25 cellular contexts compared by ENCODE assay signal in the genomic region with DNA sequence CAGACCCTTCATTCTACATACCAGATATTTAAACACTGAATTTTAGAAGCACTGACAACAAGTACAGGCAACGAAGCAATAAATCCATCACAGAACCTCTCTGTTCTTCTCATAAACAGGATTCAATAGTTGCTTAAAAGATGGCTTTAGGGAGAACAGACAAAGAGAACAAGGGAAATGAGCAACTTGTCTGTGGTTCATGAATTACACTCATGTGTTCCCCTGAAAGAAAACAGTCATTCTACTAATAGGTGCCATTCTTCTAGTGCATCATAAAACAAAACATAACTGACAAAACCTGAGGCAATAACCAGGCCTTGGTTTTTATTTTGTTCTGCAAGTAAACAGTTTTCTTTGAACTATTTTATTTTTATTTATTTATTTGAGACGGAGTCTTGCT. TPM values are rescaled to one million over a fixed set of nuclear protein-coding genes. Genes with fewer than 3 reads are reported as not detected.
A peak's percentile ranks its signal among the peaks of the same experiment; 100 is the strongest.
DNase-seq lines count a peak whose midpoint lies in the region; ATAC-seq, FAIRE-seq and TF ChIP-seq lines count a peak whose summit lies in the region.
"Had no signal": no experiment of that assay in that cellular context is flagged by ENCODE, and none has a peak within 500 bp of the region (broad histone marks: within the 10 kb centered on the region; RNA-seq: fewer than 3 reads in every experiment).

No MANE protein-coding gene starts in this region.

- BruUV-seq in K562 (replicated peaks; lab: Mats Ljungman, UMichigan) = no TSS peak

- CTCF ChIA-PET in K562 (lab: Yijun Ruan, JAX; ENCODE audit: low intra/inter-chr PET ratio) = no interaction called here

- H3K36me3 ChIP-seq in K562 (ENCODE audit: control insufficient read depth, insufficient read depth, low read length) = peaks cover 93% of the 10 kb centered on the region

- H3K27me3 Mint-ChIP-seq in activated T-cell treated with anti-CD3 and anti-CD28 coated beads, Interleukin-2, amount 50 U/mL, for 4 hours (ENCODE audit: low read depth) = no peaks in the 10 kb centered on the region
- no peaks in the 10 kb centered on the region for H3K27me3 Mint-ChIP-seq in stimulated activated naive CD8-positive, alpha-beta T cell treated with anti-CD3 and anti-CD28 coated beads, Interleukin-15, amount 100 ng/mL, for 72 hours
- H3K27me3 Mint-ChIP-seq: CD4-positive, CD25-positive, alpha-beta regulatory T cell; CD8-positive, alpha-beta memory T cell had no signal

- 100% methylated on average over 2 of the region's 2 CpGs for WGBS in K562 (ENCODE audit: insufficient coverage, low coverage, missing lambda C conversion rate)

- no peak for TF ChIP-seq CTCF in K562 (IDR thresholded peaks at IDR 0.05 in 2 of 3, conservative IDR thresholded peaks at IDR 0.05 in 1 of 3; ENCODE audit: insufficient read depth in 2 of 3, low read depth in 1 of 3, low read length in 3 of 3)

- peaks cover 0 to 3% of the 10 kb centered on the region in 2 experiments; a peak in 2 of 5 replicates for H3K4me1 ChIP-seq in K562 (replicated peaks in 1 of 2; ENCODE audit: control insufficient read depth in 2 of 2, insufficient read depth in 2 of 2, low read length in 2 of 2)
- H3K4me1 ChIP-seq: BE2C had no signal

- H3K27ac Mint-ChIP-seq in stimulated activated naive CD8-positive, alpha-beta T cell treated with anti-CD3 and anti-CD28 coated beads, Interleukin-15, amount 100 ng/mL, for 72 hours = peak overlapping the region in 1 of 2 donors; percentile 46

- H2AFZ ChIP-seq in K562 (ENCODE audit: low read depth, low read length) = no peak overlapping the region

- intact Hi-C loops in K562 (cut with micrococcal nuclease) = no loop called here

- POLR2A ChIA-PET in K562 (lab: Yijun Ruan, JAX) = interaction anchor here (0.9 to 3.3 kb wide), 3 partner anchors 9 to 134 kb away, joined by 3 to 10 read pairs (median 6); no protein-coding TSS in a partner anchor

- no peak overlapping the region for H3K27ac ChIP-seq in K562 (ENCODE audit: extremely low read depth, low read depth, low read length)

- peaks cover 24% of the 10 kb centered on the region for H3K4me1 Mint-ChIP-seq in activated T-cell treated with anti-CD3 and anti-CD28 coated beads, Interleukin-2, amount 50 U/mL, for 4 hours (ENCODE audit: low read depth)
- peaks cover 20% of the 10 kb centered on the region for H3K4me1 Mint-ChIP-seq in stimulated activated naive CD8-positive, alpha-beta T cell treated with anti-CD3 and anti-CD28 coated beads, Interleukin-15, amount 100 ng/mL, for 72 hours

- no peaks in the 10 kb centered on the region for H3K9me1 ChIP-seq in K562 (ENCODE audit: control insufficient read depth, insufficient read depth, low read length)

- TF ChIP-seq POLR2A in K562 (conservative IDR thresholded peaks at IDR 0.05) = 0 out of 2 replicates have a peak, but pooled peaks have one; percentile 19

- no peak for TF ChIP-seq RAD21 in K562 (CRISPR knock-in tag; conservative IDR thresholded peaks at IDR 0.05 in 1 of 2, IDR thresholded peaks at IDR 0.05 in 1 of 2)

- no peaks in the 10 kb centered on the region for H4K20me1 ChIP-seq in K562 (replicated peaks; ENCODE audit: control insufficient read depth, insufficient read depth, low read length)

- H3K9ac ChIP-seq in K562 (ENCODE audit: insufficient read depth in 1 of 2, low read depth in 2 of 2, low read length in 2 of 2) = no peak overlapping the region

- DNase-seq in activated T-cell treated with anti-CD3 and anti-CD28 coated beads, Interleukin-2, amount 50 U/mL, for 4 hours = no peak
- DNase-seq in activated T-cell treated with anti-CD3 and anti-CD28 coated beads, Interleukin-2, amount 50 U/mL, for 1 hour = no peak
- DNase-seq in stimulated activated naive CD8-positive, alpha-beta T cell treated with anti-CD3 and anti-CD28 coated beads, Interleukin-15, amount 100 ng/mL, for 72 hours = no peak
- DNase-seq in stimulated activated naive CD8-positive, alpha-beta T cell treated with anti-CD3 and anti-CD28 coated beads, Interleukin-15, Interleukin-2, amounts not matched to agents 100 U/mL and 50 U/mL, for 24 hours = no peak
- no peak for DNase-seq in K562 (ENCODE audit: extremely low read depth in 1 of 4, low spot score in 3 of 4)
- DNase-seq in activated CD4-positive, CD25-positive, alpha-beta regulatory T cell treated with anti-CD3 and anti-CD28 coated beads, Interleukin-2, amount 50 U/mL, for 72 hours = no peak
- DNase-seq: ACHN; BE2C; C1 segment of cervical spinal cord; CD4-positive, CD25-positive, alpha-beta regulatory T cell; CD8-positive, alpha-beta memory T cell; COR-L47; DMS 273 treated with DMSO at 0.1 percent for 48 hours; DMS53; DND-41; EL; GOT3; H7; HFFc6 had no signal

- peaks cover 32% of the 10 kb centered on the region for H3K79me2 ChIP-seq in K562 (ENCODE audit: control insufficient read depth, insufficient read depth, low read length)

- H3K9me3 Mint-ChIP-seq in activated T-cell treated with anti-CD3 and anti-CD28 coated beads, Interleukin-2, amount 50 U/mL, for 4 hours = no peaks in the 10 kb centered on the region
- no peaks in the 10 kb centered on the region for H3K9me3 Mint-ChIP-seq in stimulated activated naive CD8-positive, alpha-beta T cell treated with anti-CD3 and anti-CD28 coated beads, Interleukin-15, amount 100 ng/mL, for 72 hours
- H3K9me3 Mint-ChIP-seq: CD4-positive, CD25-positive, alpha-beta regulatory T cell; CD8-positive, alpha-beta memory T cell; HFFc6 had no signal

- no peaks in the 10 kb centered on the region for H3K27me3 ChIP-seq in K562 (ENCODE audit: control insufficient read depth in 2 of 2, insufficient read depth in 2 of 2, low read length in 2 of 2)
- H3K27me3 ChIP-seq: BE2C had no signal

- H3K36me3 Mint-ChIP-seq in activated T-cell treated with anti-CD3 and anti-CD28 coated beads, Interleukin-2, amount 50 U/mL, for 4 hours (ENCODE audit: insufficient read depth) = peaks cover 58% of the 10 kb centered on the region

- H3K4me2 ChIP-seq in K562 (ENCODE audit: insufficient read depth, low read length) = no peak overlapping the region

- ATAC-seq in activated T-cell treated with anti-CD3 and anti-CD28 coated beads, Interleukin-2, amount 50 U/mL, for 4 hours = peak; percentile 23 to 32
- peak; percentile 69 for ATAC-seq in stimulated activated naive CD8-positive, alpha-beta T cell treated with anti-CD3 and anti-CD28 coated beads, Interleukin-15, amount 100 ng/mL, for 72 hours
- no peak for ATAC-seq in stimulated activated naive CD8-positive, alpha-beta T cell treated with anti-CD3 and anti-CD28 coated beads, Interleukin-15, Interleukin-2, amounts not matched to agents 100 U/mL and 50 U/mL, for 24 hours
- ATAC-seq in K562 = no peak
- no peak for ATAC-seq in HG02610 (IDR thresholded peaks at IDR 0.05; ENCODE audit: unreplicated experiment)
- ATAC-seq: GM12878, HCT116 had no signal

- no peak for TF ChIP-seq EP300 in K562 (IDR thresholded peaks at IDR 0.05; ENCODE audit: low read length)

- FAIRE-seq in K562 (lab: Jason Lieb, UNC) = peak; percentile 6
- FAIRE-seq: A204.1, GM12878, HTR-8/SVneo had no signal

- no peaks in the 10 kb centered on the region for H3K9me3 ChIP-seq in K562 (replicated peaks; ENCODE audit: control insufficient read depth, insufficient read depth, low read depth, low read length)
- H3K9me3 ChIP-seq: BE2C had no signal

- no peak overlapping the region for H3K4me3 ChIP-seq in K562
- H3K4me3 ChIP-seq: GM12878 had no signal

- H3K4me3 Mint-ChIP-seq in activated T-cell treated with anti-CD3 and anti-CD28 coated beads, Interleukin-2, amount 50 U/mL, for 4 hours = no peak overlapping the region
- H3K4me3 Mint-ChIP-seq in stimulated activated naive CD8-positive, alpha-beta T cell treated with anti-CD3 and anti-CD28 coated beads, Interleukin-15, amount 100 ng/mL, for 72 hours = no peak overlapping the region
- H3K4me3 Mint-ChIP-seq: CD4-positive, CD25-positive, alpha-beta regulatory T cell; CD8-positive, alpha-beta memory T cell; HFFc6 had no signal

- in situ Hi-C loops in K562 (cut with MboI) = no loop called here

RNA-seq across cellular contexts. Expression of a gene that starts 6.8 kb away (rescaled TPM):
- total RNA-seq in activated T-cell treated with anti-CD3 and anti-CD28 coated beads, Interleukin-2, amount 50 U/mL, for 4 hours = 100 to 1,000 TPM; 131 to 144 (median 137) TPM
- total RNA-seq in K562 (2011; cell fraction: chromatin; rRNA removed; ENCODE audit: low replicate concordance) = 189 and 334 TPM in 2 replicates
- 134 and 160 TPM in 2 replicates for total RNA-seq in K562 (2011; cell fraction: nucleolus; rRNA removed)
- total RNA-seq in K562 (2011; cell fraction: nucleoplasm; rRNA removed) = 181 and 229 TPM in 2 replicates
- 245 and 263 TPM in 2 replicates for total RNA-seq in K562 (2014; rRNA removed)
- total RNA-seq in K562 (2014; rRNA removed; fragmentation: Illumina TruSeq; extraction: Trizol) = 343 and 388 TPM in 2 replicates
- 330 and 347 TPM in 2 replicates for total RNA-seq in K562 (2015; rRNA removed; fragmentation: Illumina TruSeq; extraction: Trizol)
- total RNA-seq in K562 (2021) = 145 and 156 TPM in 2 replicates
- polyA plus RNA-seq in K562 (2011; rRNA removed) = 132 and 165 TPM in 2 replicates
- 37.0 and 52.4 TPM in 2 replicates for polyA plus RNA-seq in K562 (2011; cell fraction: cytosol; rRNA removed)
- polyA plus RNA-seq in K562 (2011; cell fraction: nucleus; rRNA removed) = 99.3 and 135 TPM in 2 replicates
- 109 and 153 TPM in 2 replicates for polyA plus RNA-seq in K562 (2012)
- polyA plus RNA-seq in K562 (2014; fragmentation: Illumina TruSeq; extraction: Trizol) = 253 and 318 TPM in 2 replicates
- 100 to 1,000 TPM; 166 to 371 TPM for polyA plus RNA-seq in K562 (2014; fragmentation: Nextera tagmentation; extraction: Ambion mirVana)
- 205 and 232 TPM in 2 replicates for polyA plus RNA-seq in K562 (2014; rRNA removed)
- 223 and 224 TPM in 2 replicates for polyA minus RNA-seq in K562 (2011; rRNA and poly(A)+ RNA removed)
- 118 and 127 TPM in 2 replicates for polyA minus RNA-seq in K562 (2011; cell fraction: cytosol; rRNA and poly(A)+ RNA removed)
- 104 and 173 TPM in 2 replicates for polyA minus RNA-seq in K562 (2011; cell fraction: nucleus; rRNA and poly(A)+ RNA removed)

RNA-seq across cellular contexts. Expression of a gene that starts 32.2 kb away (rescaled TPM):
- not detected for total RNA-seq in activated T-cell treated with anti-CD3 and anti-CD28 coated beads, Interleukin-2, amount 50 U/mL, for 4 hours
- total RNA-seq in K562 (2011; cell fraction: chromatin; rRNA removed; ENCODE audit: low replicate concordance) = 0.99 and 3.3 TPM in 2 replicates
- 1.7 and 2.8 TPM in 2 replicates for total RNA-seq in K562 (2011; cell fraction: nucleolus; rRNA removed)
- total RNA-seq in K562 (2011; cell fraction: nucleoplasm; rRNA removed) = 1.6 and 3.2 TPM in 2 replicates
- 0.78 and 1.0 TPM in 2 replicates for total RNA-seq in K562 (2014; rRNA removed)
- 0.87 and 1.1 TPM in 2 replicates for total RNA-seq in K562 (2014; rRNA removed; fragmentation: Illumina TruSeq; extraction: Trizol)
- total RNA-seq in K562 (2015; rRNA removed; fragmentation: Illumina TruSeq; extraction: Trizol) = 0.72 and 1.2 TPM in 2 replicates
- total RNA-seq in K562 (2021) = 0.89 and 2.2 TPM in 2 replicates
- 1.0 and 1.2 TPM in 2 replicates for polyA plus RNA-seq in K562 (2011; rRNA removed)
- 0.91 and 1.5 TPM in 2 replicates for polyA plus RNA-seq in K562 (2011; cell fraction: cytosol; rRNA removed)
- polyA plus RNA-seq in K562 (2011; cell fraction: nucleus; rRNA removed) = 4.1 and 9.0 TPM in 2 replicates
- polyA plus RNA-seq in K562 (2012) = 2.0 and 4.5 TPM in 2 replicates
- 1.3 and 1.7 TPM in 2 replicates for polyA plus RNA-seq in K562 (2014; fragmentation: Illumina TruSeq; extraction: Trizol)
- 1 to 10 TPM in 1 of 2 experiments, under 1 TPM in 1; 0.87 to 2.0 TPM for polyA plus RNA-seq in K562 (2014; fragmentation: Nextera tagmentation; extraction: Ambion mirVana)
- polyA plus RNA-seq in K562 (2014; rRNA removed) = 1.5 and 5.6 TPM in 2 replicates
- 0.48 and 0.84 TPM in 2 replicates for polyA minus RNA-seq in K562 (2011; rRNA and poly(A)+ RNA removed)
- polyA minus RNA-seq in K562 (2011; cell fraction: cytosol; rRNA and poly(A)+ RNA removed) = 0.38 and 2.1 TPM in 2 replicates
- polyA minus RNA-seq in K562 (2011; cell fraction: nucleus; rRNA and poly(A)+ RNA removed) = 1.4 and 2.0 TPM in 2 replicates
- total RNA-seq: CD8-positive, alpha-beta memory T cell; G401; GM12878 had no signal

RNA-seq across cellular contexts. Expression of a gene that starts 34.8 kb away (rescaled TPM):
- total RNA-seq in activated T-cell treated with anti-CD3 and anti-CD28 coated beads, Interleukin-2, amount 50 U/mL, for 4 hours = 10 to 100 TPM; 29.3 to 35.0 (median 30.4) TPM
- total RNA-seq in K562 (2011; cell fraction: chromatin; rRNA removed; ENCODE audit: low replicate concordance) = 51.3 and 57.9 TPM in 2 replicates
- total RNA-seq in K562 (2011; cell fraction: nucleolus; rRNA removed) = 47.7 and 48.7 TPM in 2 replicates
- total RNA-seq in K562 (2011; cell fraction: nucleoplasm; rRNA removed) = 49.1 and 51.2 TPM in 2 replicates
- total RNA-seq in K562 (2014; rRNA removed) (25.7 and 25.9 TPM in 2 replicates), K562 (2014; rRNA removed; fragmentation: Illumina TruSeq; extraction: Trizol) (12.9 and 15.2 TPM in 2 replicates), K562 (2015; rRNA removed; fragmentation: Illumina TruSeq; extraction: Trizol) (15.3 and 16.6 TPM in 2 replicates), K562 (2021) (23.7 and 25.8 TPM in 2 replicates)
- polyA plus RNA-seq in K562 (2011; rRNA removed) (12.0 and 13.7 TPM in 2 replicates), K562 (2014; fragmentation: Illumina TruSeq; extraction: Trizol) (11.9 and 14.6 TPM in 2 replicates), K562 (2014; fragmentation: Nextera tagmentation; extraction: Ambion mirVana) (1 to 10 TPM; 2.9 TPM), K562 (2014; rRNA removed) (11.5 and 15.4 TPM in 2 replicates)
- 6.4 and 13.1 TPM in 2 replicates for polyA plus RNA-seq in K562 (2011; cell fraction: cytosol; rRNA removed)
- 14.2 and 17.2 TPM in 2 replicates for polyA plus RNA-seq in K562 (2011; cell fraction: nucleus; rRNA removed)
- polyA plus RNA-seq in K562 (2012) = 6.4 and 8.7 TPM in 2 replicates
- polyA minus RNA-seq in K562 (2011; rRNA and poly(A)+ RNA removed) = 20.7 and 23.2 TPM in 2 replicates
- 11.4 and 12.1 TPM in 2 replicates for polyA minus RNA-seq in K562 (2011; cell fraction: cytosol; rRNA and poly(A)+ RNA removed)
- polyA minus RNA-seq in K562 (2011; cell fraction: nucleus; rRNA and poly(A)+ RNA removed) = 24.5 and 45.4 TPM in 2 replicates

RNA-seq across cellular contexts. Expression of a gene that starts 45.8 kb away (rescaled TPM):
- total RNA-seq in activated T-cell treated with anti-CD3 and anti-CD28 coated beads, Interleukin-2, amount 50 U/mL, for 4 hours = not detected
- not detected in 2 replicates for total RNA-seq in K562 (2011; cell fraction: chromatin; rRNA removed; ENCODE audit: low replicate concordance)
- total RNA-seq in K562 (2011; cell fraction: nucleolus; rRNA removed) = not detected in 2 replicates
- total RNA-seq in K562 (2011; cell fraction: nucleoplasm; rRNA removed) = not detected in 2 replicates
- not detected in 2 replicates for total RNA-seq in K562 (2014; rRNA removed)
- total RNA-seq in K562 (2014; rRNA removed; fragmentation: Illumina TruSeq; extraction: Trizol) = not detected in 2 replicates
- not detected in 2 replicates for total RNA-seq in K562 (2015; rRNA removed; fragmentation: Illumina TruSeq; extraction: Trizol)
- not detected in 2 replicates for total RNA-seq in K562 (2021)
- polyA plus RNA-seq in K562 (2011; rRNA removed) = not detected in 2 replicates
- polyA plus RNA-seq in K562 (2011; cell fraction: cytosol; rRNA removed) = not detected in 2 replicates
- polyA plus RNA-seq in K562 (2011; cell fraction: nucleus; rRNA removed) = not detected in 2 replicates
- polyA plus RNA-seq in K562 (2012) = not detected in 2 replicates
- not detected in 2 replicates for polyA plus RNA-seq in K562 (2014; fragmentation: Illumina TruSeq; extraction: Trizol)
- polyA plus RNA-seq in K562 (2014; fragmentation: Nextera tagmentation; extraction: Ambion mirVana) = not detected
- not detected in 2 replicates for polyA plus RNA-seq in K562 (2014; rRNA removed)
- not detected in 2 replicates for polyA minus RNA-seq in K562 (2011; rRNA and poly(A)+ RNA removed)
- polyA minus RNA-seq in K562 (2011; cell fraction: cytosol; rRNA and poly(A)+ RNA removed) = not detected in 2 replicates
- not detected in 2 replicates for polyA minus RNA-seq in K562 (2011; cell fraction: nucleus; rRNA and poly(A)+ RNA removed)
- total RNA-seq: CD4-positive, CD25-positive, alpha-beta regulatory T cell; CD8-positive, alpha-beta memory T cell; GM12878; HFFc6 had no signal
- polyA plus RNA-seq: CD4-positive, CD25-positive, alpha-beta regulatory T cell; CD8-positive, alpha-beta memory T cell; GM12878 had no signal

Comparison
In these comparisons a context has a peak if more than half of its experiments do, and no peak if none do; other contexts are left out.
1. ATAC-seq: peak in activated T-cell treated with anti-CD3 and anti-CD28 coated beads, Interleukin-2, amount 50 U/mL, for 4 hours (2 of 2) and stimulated activated naive CD8-positive, alpha-beta T cell treated with anti-CD3 and anti-CD28 coated beads, Interleukin-15, amount 100 ng/mL, for 72 hours (single experiment); none in stimulated activated naive CD8-positive, alpha-beta T cell treated with anti-CD3 and anti-CD28 coated beads, Interleukin-15, Interleukin-2, amounts not matched to agents 100 U/mL and 50 U/mL, for 24 hours (single experiment), K562 (single experiment) and HG02610 (single experiment).